ENCODE assay signal across 8 cellular contexts in genomic region chr14:104724981-104725771, GRCh38. TPM values are rescaled to one million over a fixed set of nuclear protein-coding genes. Genes with fewer than 3 reads are reported as not detected.
DNase-seq lines count a peak whose midpoint lies in the region; ATAC-seq and TF ChIP-seq lines count a peak whose summit lies in the region.

No MANE protein-coding gene starts in this region.

- ATAC-seq in activated naive CD8-positive, alpha-beta T cell treated with anti-CD3 and anti-CD28 coated beads, Interleukin-2, amount 50 U/mL, for 24 hours, result no peak
- peak; percentile 16 to 34 for ATAC-seq in gastrocnemius medialis
- no peak for ATAC-seq in HG03520 (IDR thresholded peaks at IDR 0.05; ENCODE audit: unreplicated experiment)

- intact Hi-C loops in gastrocnemius medialis (cut with DNase I; ENCODE audit: low total_unique reads), result loop anchor here (1.0 to 10.0 kb wide), 3 partner anchors 11 to 1170 kb away; no protein-coding TSS in a partner anchor

- WGBS in iPS DF 6.9 (ENCODE audit: insufficient coverage, insufficient read length), result no CpG with 5 or more reads among the region's 24 CpGs

- H3K9me3 Mint-ChIP-seq in activated naive CD8-positive, alpha-beta T cell treated with anti-CD3 and anti-CD28 coated beads, Interleukin-2, amount 50 U/mL, for 24 hours, result no peaks in the 10 kb centered on the region

- TF ChIP-seq POLR2A in gastrocnemius medialis (IDR thresholded peaks at IDR 0.05), result peak; percentile 56 to 71

- H3K36me3 Mint-ChIP-seq in activated naive CD8-positive, alpha-beta T cell treated with anti-CD3 and anti-CD28 coated beads, Interleukin-2, amount 50 U/mL, for 24 hours (ENCODE audit: low read depth), result no peaks in the 10 kb centered on the region

- H3K36me3 ChIP-seq in iPS DF 6.9 (ENCODE audit: control insufficient read depth, insufficient read depth, low read length) (no peaks in the 10 kb centered on the region; the same call in 1 of the 2 replicates), gastrocnemius medialis (no peaks in the 10 kb centered on the region)

- in situ Hi-C loops in gastrocnemius medialis (cut with MboI; ENCODE audit: low sequenced_read_pairs in 4 of 4), result no loop called here

- H3K27ac ChIP-seq in iPS DF 6.9 (ENCODE audit: low read length), result no peak overlapping the region
- peak overlapping the region; percentile 94 to 99 (median 96) for H3K27ac ChIP-seq in gastrocnemius medialis

- peaks cover 2% of the 10 kb centered on the region for H3K27me3 Mint-ChIP-seq in activated naive CD8-positive, alpha-beta T cell treated with anti-CD3 and anti-CD28 coated beads, Interleukin-2, amount 50 U/mL, for 24 hours

- H3K27ac Mint-ChIP-seq in activated naive CD8-positive, alpha-beta T cell treated with anti-CD3 and anti-CD28 coated beads, Interleukin-2, amount 50 U/mL, for 24 hours, result no peak overlapping the region

- peak overlapping the region; percentile 32 for H3K4me3 Mint-ChIP-seq in activated naive CD8-positive, alpha-beta T cell treated with anti-CD3 and anti-CD28 coated beads, Interleukin-2, amount 50 U/mL, for 24 hours

- H3K27me3 ChIP-seq in iPS DF 6.9 (ENCODE audit: control insufficient read depth, insufficient read depth, low read length) (no peaks in the 10 kb centered on the region), gastrocnemius medialis (no peaks in the 10 kb centered on the region)

- DNase-seq in AG09309 (ENCODE audit: low read depth) (no peak), HT-29 (ENCODE audit: low spot score) (peak; percentile 41), iPS DF 6.9 (ENCODE audit: low read depth, low spot score) (no peak), gastrocnemius medialis (peak; percentile 48 to 91), cerebellum (ENCODE audit: low spot score) (no peak)
- no peak for DNase-seq in activated naive CD8-positive, alpha-beta T cell treated with anti-CD3 and anti-CD28 coated beads, Interleukin-2, amount 50 U/mL, for 24 hours
- DNase-seq in activated CD4-positive, alpha-beta T cell treated with anti-CD3 and anti-CD28 coated beads, Interleukin-2, amount 50 U/mL, for 48 hours, result no peak

- H3K4me3 ChIP-seq in AG09309 (ENCODE audit: control insufficient read depth, low read depth, low read length) (peak overlapping the region; percentile 53), iPS DF 6.9 (ENCODE audit: low read length) (peak overlapping the region; percentile 91; the same call in 1 of the 2 replicates), gastrocnemius medialis (peak overlapping the region; percentile 67 to 89 (median 74))

- no peaks in the 10 kb centered on the region for H3K4me1 Mint-ChIP-seq in activated naive CD8-positive, alpha-beta T cell treated with anti-CD3 and anti-CD28 coated beads, Interleukin-2, amount 50 U/mL, for 24 hours

- H3K9me3 ChIP-seq in iPS DF 6.9 (ENCODE audit: control insufficient read depth, insufficient read depth, low read length) (no peaks in the 10 kb centered on the region), gastrocnemius medialis (no peaks in the 10 kb centered on the region)

- TF ChIP-seq CTCF in AG09309 (IDR thresholded peaks at IDR 0.05; ENCODE audit: control insufficient read depth, insufficient read depth, low read depth, low read length, missing control alignments) (peak; percentile 38), gastrocnemius medialis (IDR thresholded peaks at IDR 0.05 in 4 of 5, conservative IDR thresholded peaks at IDR 0.05 in 1 of 5) (peak; percentile 23 to 54 (median 39))

- H3K4me1 ChIP-seq in iPS DF 6.9 (ENCODE audit: control insufficient read depth, insufficient read depth, low read length) (peaks cover 7% of the 10 kb centered on the region), gastrocnemius medialis (peaks cover 63 to 72% of the 10 kb centered on the region in 2 donors)

RNA-seq across cellular contexts. Expression of gene ADSS1, which starts 1.1 kb away (rescaled TPM):
- total RNA-seq in HT-29 (2014; rRNA removed; shearing (Covaris generic)), result 2.1 and 8.3 TPM in 2 replicates
- total RNA-seq in gastrocnemius medialis (100 to 1,000 TPM; 165 to 577 (median 232) TPM), cerebellum (1.9 TPM)

RNA-seq across cellular contexts. Expression of gene SIVA1, which starts 27.8 kb away (rescaled TPM):
- 243 and 250 TPM in 2 replicates for total RNA-seq in HT-29 (2014; rRNA removed; shearing (Covaris generic))
- total RNA-seq in gastrocnemius medialis (100 to 1,000 TPM; 228 to 357 (median 264) TPM), cerebellum (16.9 TPM)

RNA-seq across cellular contexts. Expression of gene INF2, which starts 35.8 kb away (rescaled TPM):
- 293 and 322 TPM in 2 replicates for total RNA-seq in HT-29 (2014; rRNA removed; shearing (Covaris generic))
- 10 to 100 TPM; 11.6 to 34.6 (median 19.7) TPM for total RNA-seq in gastrocnemius medialis
- 4.2 TPM for total RNA-seq in cerebellum

Comparison
In these comparisons a context has a peak if more than half of its experiments do, and no peak if none do; other contexts are left out.
1. DNase-seq: peak in HT-29 (single experiment) and gastrocnemius medialis (2 of 2); none in AG09309 (single experiment), activated naive CD8-positive, alpha-beta T cell treated with anti-CD3 and anti-CD28 coated beads, Interleukin-2, amount 50 U/mL, for 24 hours (single experiment), iPS DF 6.9 (single experiment), cerebellum (single experiment) and activated CD4-positive, alpha-beta T cell treated with anti-CD3 and anti-CD28 coated beads, Interleukin-2, amount 50 U/mL, for 48 hours (0 of 2).
2. ATAC-seq: peak in gastrocnemius medialis (2 of 2); none in activated naive CD8-positive, alpha-beta T cell treated with anti-CD3 and anti-CD28 coated beads, Interleukin-2, amount 50 U/mL, for 24 hours (single experiment) and HG03520 (single experiment).
3. RNA of gene ADSS1, which starts 1.1 kb away (total RNA-seq): 165 to 577 TPM in gastrocnemius medialis; 2.1 to 8.3 TPM in HT-29 and 1.9 TPM in cerebellum (single experiment); every median in the first group is over 10 times any median in the second.
4. RNA of gene SIVA1, which starts 27.8 kb away (total RNA-seq): 228 to 357 TPM in gastrocnemius medialis and 243 to 250 TPM in HT-29; 16.9 TPM in cerebellum (single experiment); every median in the first group is over 10 times any median in the second.
5. Peak in every context shown above with its lines, with median percentiles within 50 percentile points of each other: H3K4me3 ChIP-seq.